Comparison of ENCODE assay signal across 1 cellular context in the genomic region with DNA sequence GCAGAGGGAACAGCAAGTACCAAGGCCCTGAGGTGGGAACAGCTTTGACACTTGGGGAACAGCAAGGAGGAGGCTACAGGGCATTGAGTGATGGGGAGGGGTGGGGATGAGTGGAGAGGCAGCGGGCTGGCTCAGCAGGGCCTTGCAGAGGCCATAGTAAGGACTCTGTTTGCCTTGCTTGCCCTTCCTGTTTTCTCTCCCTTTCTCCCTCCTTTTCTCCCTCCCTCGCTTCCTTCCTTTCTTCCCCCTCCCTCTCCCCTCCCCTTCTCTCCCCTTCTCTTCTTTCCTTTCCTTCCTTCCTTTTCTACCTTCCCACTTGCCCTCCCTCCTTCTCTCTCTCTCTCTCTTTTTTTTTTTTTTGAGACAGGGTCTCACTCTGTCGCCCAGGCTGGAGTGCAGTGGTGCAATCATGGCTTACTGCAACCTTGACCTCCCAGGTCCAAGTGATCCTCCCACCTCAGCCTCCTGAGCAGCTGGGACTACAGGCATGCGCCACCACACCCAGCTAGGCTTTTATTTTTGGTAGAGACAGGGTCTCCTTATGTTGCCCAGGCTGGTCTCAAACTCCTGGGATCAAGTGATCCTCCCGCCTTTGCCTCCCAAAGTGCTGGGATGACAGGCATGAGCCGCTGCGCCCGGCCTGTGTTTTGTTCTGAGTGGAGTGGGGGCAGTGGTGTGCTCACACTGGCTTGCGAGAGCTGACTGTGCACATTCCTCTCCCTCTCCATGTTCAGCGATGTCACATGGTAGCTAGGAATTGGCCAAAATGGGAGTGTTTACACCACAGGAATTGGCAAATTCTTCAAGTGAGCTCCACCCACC.
TF ChIP-seq lines count a peak whose summit lies in the region.

No MANE protein-coding gene starts in this region.

TF ChIP-seq in HepG2, 621 proteins besides CTCF, POLR2A, EP300 and RAD21 (continues in another document):
- TF ChIP-seq KIAA2018 (CRISPR knock-in tag; IDR thresholded peaks at IDR 0.05; ENCODE audit: borderline replicate concordance) (no peak), ZNF317 (CRISPR knock-in tag; IDR thresholded peaks at IDR 0.05) (no peak), TAF15 (IDR thresholded peaks at IDR 0.05; ENCODE audit: low read depth, low read length, poor library complexity, severe bottlenecking) (no peak), BRD4 (CRISPR knock-in tag; IDR thresholded peaks at IDR 0.05) (no peak), GABPA (IDR thresholded peaks at IDR 0.05; ENCODE audit: low read depth, low read length) (no peak), GABPA (CRISPR knock-in tag; IDR thresholded peaks at IDR 0.05; ENCODE audit: low read depth) (no peak), CC2D1A (CRISPR knock-in tag; IDR thresholded peaks at IDR 0.05) (no peak), ZNF18 (CRISPR knock-in tag; IDR thresholded peaks at IDR 0.05; ENCODE audit: insufficient replicate concordance) (no peak), ZNF558 (CRISPR knock-in tag; IDR thresholded peaks at IDR 0.05; ENCODE audit: borderline replicate concordance) (no peak), ZBTB38 (CRISPR knock-in tag; IDR thresholded peaks at IDR 0.05) (no peak), ZNF17 (CRISPR knock-in tag; IDR thresholded peaks at IDR 0.05) (no peak), ZNF564 (CRISPR knock-in tag; IDR thresholded peaks at IDR 0.05) (no peak), ZSCAN22 (CRISPR knock-in tag; IDR thresholded peaks at IDR 0.05) (no peak), JARID2 (CRISPR knock-in tag; IDR thresholded peaks at IDR 0.05; ENCODE audit: insufficient replicate concordance) (no peak), RFX1 (IDR thresholded peaks at IDR 0.05) (no peak), CREB1 (IDR thresholded peaks at IDR 0.05) (no peak), CREB1 (CRISPR knock-in tag; IDR thresholded peaks at IDR 0.05) (no peak), HNRNPUL1 (IDR thresholded peaks at IDR 0.05; ENCODE audit: low read depth, low read length) (no peak), ZNF7 (CRISPR knock-in tag; IDR thresholded peaks at IDR 0.05) (no peak), HNRNPH1 (optimal IDR thresholded peaks at IDR 0.05; ENCODE audit: low read depth, low read length) (no peak), ZNF687 (CRISPR knock-in tag; IDR thresholded peaks at IDR 0.05) (peak; percentile 25; the same call in 1 of the 2 replicates), ZNF121 (CRISPR knock-in tag; IDR thresholded peaks at IDR 0.05) (0 out of 2 replicates have a peak, but pooled peaks have one; percentile 12), KMT2B (CRISPR knock-in tag; IDR thresholded peaks at IDR 0.05) (no peak), ZNF451 (CRISPR knock-in tag; IDR thresholded peaks at IDR 0.05) (no peak)
- TF ChIP-seq, protein P1, sequence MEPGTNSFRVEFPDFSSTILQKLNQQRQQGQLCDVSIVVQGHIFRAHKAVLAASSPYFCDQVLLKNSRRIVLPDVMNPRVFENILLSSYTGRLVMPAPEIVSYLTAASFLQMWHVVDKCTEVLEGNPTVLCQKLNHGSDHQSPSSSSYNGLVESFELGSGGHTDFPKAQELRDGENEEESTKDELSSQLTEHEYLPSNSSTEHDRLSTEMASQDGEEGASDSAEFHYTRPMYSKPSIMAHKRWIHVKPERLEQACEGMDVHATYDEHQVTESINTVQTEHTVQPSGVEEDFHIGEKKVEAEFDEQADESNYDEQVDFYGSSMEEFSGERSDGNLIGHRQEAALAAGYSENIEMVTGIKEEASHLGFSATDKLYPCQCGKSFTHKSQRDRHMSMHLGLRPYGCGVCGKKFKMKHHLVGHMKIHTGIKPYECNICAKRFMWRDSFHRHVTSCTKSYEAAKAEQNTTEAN (CRISPR knock-in tag; conservative IDR thresholded peaks at IDR 0.05): no peak
- TF ChIP-seq, protein P2, sequence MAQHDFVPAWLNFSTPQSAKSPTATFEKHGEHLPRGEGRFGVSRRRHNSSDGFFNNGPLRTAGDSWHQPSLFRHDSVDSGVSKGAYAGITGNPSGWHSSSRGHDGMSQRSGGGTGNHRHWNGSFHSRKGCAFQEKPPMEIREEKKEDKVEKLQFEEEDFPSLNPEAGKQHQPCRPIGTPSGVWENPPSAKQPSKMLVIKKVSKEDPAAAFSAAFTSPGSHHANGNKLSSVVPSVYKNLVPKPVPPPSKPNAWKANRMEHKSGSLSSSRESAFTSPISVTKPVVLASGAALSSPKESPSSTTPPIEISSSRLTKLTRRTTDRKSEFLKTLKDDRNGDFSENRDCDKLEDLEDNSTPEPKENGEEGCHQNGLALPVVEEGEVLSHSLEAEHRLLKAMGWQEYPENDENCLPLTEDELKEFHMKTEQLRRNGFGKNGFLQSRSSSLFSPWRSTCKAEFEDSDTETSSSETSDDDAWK (CRISPR knock-in tag; IDR thresholded peaks at IDR 0.05): no peak
- TF ChIP-seq, protein P3, sequence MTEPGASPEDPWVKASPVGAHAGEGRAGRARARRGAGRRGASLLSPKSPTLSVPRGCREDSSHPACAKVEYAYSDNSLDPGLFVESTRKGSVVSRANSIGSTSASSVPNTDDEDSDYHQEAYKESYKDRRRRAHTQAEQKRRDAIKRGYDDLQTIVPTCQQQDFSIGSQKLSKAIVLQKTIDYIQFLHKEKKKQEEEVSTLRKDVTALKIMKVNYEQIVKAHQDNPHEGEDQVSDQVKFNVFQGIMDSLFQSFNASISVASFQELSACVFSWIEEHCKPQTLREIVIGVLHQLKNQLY (CRISPR knock-in tag; IDR thresholded peaks at IDR 0.05): no peak
- TF ChIP-seq, protein P4, sequence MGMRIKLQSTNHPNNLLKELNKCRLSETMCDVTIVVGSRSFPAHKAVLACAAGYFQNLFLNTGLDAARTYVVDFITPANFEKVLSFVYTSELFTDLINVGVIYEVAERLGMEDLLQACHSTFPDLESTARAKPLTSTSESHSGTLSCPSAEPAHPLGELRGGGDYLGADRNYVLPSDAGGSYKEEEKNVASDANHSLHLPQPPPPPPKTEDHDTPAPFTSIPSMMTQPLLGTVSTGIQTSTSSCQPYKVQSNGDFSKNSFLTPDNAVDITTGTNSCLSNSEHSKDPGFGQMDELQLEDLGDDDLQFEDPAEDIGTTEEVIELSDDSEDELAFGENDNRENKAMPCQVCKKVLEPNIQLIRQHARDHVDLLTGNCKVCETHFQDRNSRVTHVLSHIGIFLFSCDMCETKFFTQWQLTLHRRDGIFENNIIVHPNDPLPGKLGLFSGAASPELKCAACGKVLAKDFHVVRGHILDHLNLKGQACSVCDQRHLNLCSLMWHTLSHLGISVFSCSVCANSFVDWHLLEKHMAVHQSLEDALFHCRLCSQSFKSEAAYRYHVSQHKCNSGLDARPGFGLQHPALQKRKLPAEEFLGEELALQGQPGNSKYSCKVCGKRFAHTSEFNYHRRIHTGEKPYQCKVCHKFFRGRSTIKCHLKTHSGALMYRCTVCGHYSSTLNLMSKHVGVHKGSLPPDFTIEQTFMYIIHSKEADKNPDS (CRISPR knock-in tag; IDR thresholded peaks at IDR 0.05): no peak
- TF ChIP-seq, protein P5, sequence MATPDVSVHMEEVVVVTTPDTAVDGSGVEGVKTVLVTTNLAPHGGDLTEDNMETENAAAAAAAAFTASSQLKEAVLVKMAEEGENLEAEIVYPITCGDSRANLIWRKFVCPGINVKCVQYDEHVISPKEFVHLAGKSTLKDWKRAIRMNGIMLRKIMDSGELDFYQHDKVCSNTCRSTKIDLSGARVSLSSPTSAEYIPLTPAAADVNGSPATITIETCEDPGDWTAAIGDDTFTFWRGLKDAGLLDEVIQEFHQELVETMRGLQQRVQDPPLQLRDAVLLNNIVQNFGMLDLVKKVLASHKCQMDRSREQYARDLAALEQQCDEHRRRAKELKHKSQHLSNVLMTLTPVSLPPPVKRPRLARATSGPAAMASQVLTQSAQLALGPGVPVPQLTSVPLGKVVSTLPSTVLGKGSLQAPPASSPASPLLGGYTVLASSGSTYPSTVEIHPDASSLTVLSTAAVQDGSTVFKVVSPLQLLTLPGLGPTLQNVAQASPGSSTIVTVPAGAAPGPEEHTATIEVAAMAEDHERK (CRISPR knock-in tag; IDR thresholded peaks at IDR 0.05; ENCODE audit: low read depth): no peak
- TF ChIP-seq, protein P6, sequence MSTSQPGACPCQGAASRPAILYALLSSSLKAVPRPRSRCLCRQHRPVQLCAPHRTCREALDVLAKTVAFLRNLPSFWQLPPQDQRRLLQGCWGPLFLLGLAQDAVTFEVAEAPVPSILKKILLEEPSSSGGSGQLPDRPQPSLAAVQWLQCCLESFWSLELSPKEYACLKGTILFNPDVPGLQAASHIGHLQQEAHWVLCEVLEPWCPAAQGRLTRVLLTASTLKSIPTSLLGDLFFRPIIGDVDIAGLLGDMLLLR (CRISPR knock-in tag; IDR thresholded peaks at IDR 0.05): no peak
